In genomic region chr10:22805304-22805703, GRCh38 we compare ENCODE assay signal across 9 cellular contexts.
DNase-seq lines count a peak whose midpoint lies in the region; ATAC-seq, FAIRE-seq and TF ChIP-seq lines count a peak whose summit lies in the region.
"Had no signal": no experiment of that assay in that cellular context is flagged by ENCODE, and none has a peak within 500 bp of the region (broad histone marks: within the 10 kb centered on the region; RNA-seq: fewer than 3 reads in every experiment).

No MANE protein-coding gene starts in this region.

- H3K4me1 Mint-ChIP-seq in CD4-positive, alpha-beta memory T cell = no peaks in the 10 kb centered on the region

- no peaks in the 10 kb centered on the region for H4K20me1 ChIP-seq in K562 (replicated peaks; ENCODE audit: control insufficient read depth, insufficient read depth, low read length)

- H3K4me3 ChIP-seq in K562 (no peak overlapping the region), mesendoderm (ENCODE audit: low read length) (no peak overlapping the region)
- no peak overlapping the region for H3K4me3 ChIP-seq in CD4-positive, alpha-beta memory T cell (ENCODE audit: low read length in 2 of 2)
- H3K4me3 ChIP-seq: skin epidermis had no signal

- FAIRE-seq in K562 (lab: Jason Lieb, UNC) = no peak

- peaks cover 0 to 3% (median 0%) of the 10 kb centered on the region in 8 donors for H3K9me3 Mint-ChIP-seq in CD4-positive, alpha-beta memory T cell

- no peak overlapping the region for H3K9ac ChIP-seq in K562 (ENCODE audit: insufficient read depth in 1 of 2, low read depth in 2 of 2, low read length in 2 of 2)
- H3K9ac ChIP-seq in mesendoderm (ENCODE audit: low read length) = no peak overlapping the region

- no peak overlapping the region for H2BK5ac ChIP-seq in mesendoderm (ENCODE audit: low read length)

- no peak overlapping the region for H2BK15ac ChIP-seq in mesendoderm (replicated peaks; ENCODE audit: low read depth)

- H2BK120ac ChIP-seq in mesendoderm (ENCODE audit: low read depth, low read length) = no peak overlapping the region

- H2AK5ac ChIP-seq in mesendoderm (ENCODE audit: low read length) = no peak overlapping the region

- H3K36me3 Mint-ChIP-seq in CD4-positive, alpha-beta memory T cell = no peaks in the 10 kb centered on the region

- DNase-seq in DMS153 treated with DMSO at 0.1 percent for 48 hours (lab: John Stamatoyannopoulos, UW; ENCODE audit: unreplicated experiment) = peak; percentile 15
- DNase-seq in NCI-H2029 (lab: John Stamatoyannopoulos, UW) = peak; percentile 62
- peak in 1 of 4 experiments; percentile 10 for DNase-seq in K562 (ENCODE audit: extremely low read depth in 1 of 4, low spot score in 3 of 4)
- DNase-seq in mesendoderm = peak; percentile 22
- DNase-seq in stimulated activated CD4-positive, alpha-beta T cell treated with anti-CD3 and anti-CD28 coated beads, Interleukin-12 subunit alpha, Interleukin-12 subunit beta, amount 100 ng/mL, for 4 hours = no peak
- DNase-seq in GOT3 (lab: John Stamatoyannopoulos, UW) = no peak
- no peak for DNase-seq in CD4-positive, alpha-beta memory T cell

- H3K27ac Mint-ChIP-seq in CD4-positive, alpha-beta memory T cell = no peak overlapping the region

- no peak overlapping the region for H2AFZ ChIP-seq in K562 (ENCODE audit: low read depth, low read length)

- no peak for TF ChIP-seq RAD21 in K562 (CRISPR knock-in tag; conservative IDR thresholded peaks at IDR 0.05 in 1 of 2, IDR thresholded peaks at IDR 0.05 in 1 of 2)

- no peak overlapping the region for H3K4me2 ChIP-seq in K562 (ENCODE audit: insufficient read depth, low read length)
- H3K4me2 ChIP-seq in mesendoderm (ENCODE audit: low read length) = no peak overlapping the region

- TF ChIP-seq CTCF in K562 (IDR thresholded peaks at IDR 0.05 in 2 of 3, conservative IDR thresholded peaks at IDR 0.05 in 1 of 3; ENCODE audit: insufficient read depth in 2 of 3, low read depth in 1 of 3, low read length in 3 of 3) = no peak

- H3K79me2 ChIP-seq in K562 (ENCODE audit: control insufficient read depth, insufficient read depth, low read length) (no peaks in the 10 kb centered on the region), mesendoderm (ENCODE audit: control insufficient read depth, insufficient read depth, low read length) (no peaks in the 10 kb centered on the region)

- no peak overlapping the region for H3K23ac ChIP-seq in mesendoderm (ENCODE audit: low read length)

- peaks cover 0 to 2% of the 10 kb centered on the region in 2 donors for H3K27me3 Mint-ChIP-seq in CD4-positive, alpha-beta memory T cell

- intact Hi-C loops in K562 (cut with micrococcal nuclease) = no loop called here
- intact Hi-C loops in CD4-positive, alpha-beta memory T cell (cut with micrococcal nuclease) = no loop called here

- no TSS peak for BruUV-seq in K562 (replicated peaks; lab: Mats Ljungman, UMichigan)

- H4K5ac ChIP-seq in mesendoderm (ENCODE audit: low read length) = no peak overlapping the region

- H3K36me3 ChIP-seq in K562 (ENCODE audit: control insufficient read depth, insufficient read depth, low read length) (no peaks in the 10 kb centered on the region), mesendoderm (ENCODE audit: control insufficient read depth, insufficient read depth, low read length) (no peaks in the 10 kb centered on the region)
- no peaks in the 10 kb centered on the region for H3K36me3 ChIP-seq in CD4-positive, alpha-beta memory T cell (ENCODE audit: insufficient read depth, low read length)

- no peak overlapping the region for H3K18ac ChIP-seq in mesendoderm (ENCODE audit: low read length)

- no peaks in the 10 kb centered on the region for H3K79me1 ChIP-seq in mesendoderm (ENCODE audit: low read length)

- no peak overlapping the region for H4K8ac ChIP-seq in mesendoderm (ENCODE audit: low read depth, low read length)

- TF ChIP-seq POLR2A in K562 (conservative IDR thresholded peaks at IDR 0.05) = no peak
- no peak for TF ChIP-seq POLR2A in GM18505 (IDR thresholded peaks at IDR 0.05; ENCODE audit: borderline replicate concordance, extremely low read depth, insufficient read depth, insufficient read length)

- no peak overlapping the region for H3K56ac ChIP-seq in mesendoderm (ENCODE audit: low read length)

- ATAC-seq in K562 (no peak), GM18505 (IDR thresholded peaks at IDR 0.05; ENCODE audit: unreplicated experiment) (no peak)

- no peak overlapping the region for H3K4me3 Mint-ChIP-seq in CD4-positive, alpha-beta memory T cell

- TF ChIP-seq EP300 in K562 (IDR thresholded peaks at IDR 0.05; ENCODE audit: low read length) = no peak

- in situ Hi-C loops in K562 (cut with MboI) = no loop called here

- WGBS in K562 (ENCODE audit: insufficient coverage, low coverage, missing lambda C conversion rate) = 13% methylated on average over 4 of the region's 4 CpGs
- WGBS in mesendoderm (ENCODE audit: extremely low coverage, insufficient coverage, low lambda C conversion rate) = no CpG with 5 or more reads among the region's 4 CpGs

- no peaks in the 10 kb centered on the region for H3K4me1 ChIP-seq in K562 (replicated peaks in 1 of 2; ENCODE audit: control insufficient read depth in 2 of 2, insufficient read depth in 2 of 2, low read length in 2 of 2)
- no peaks in the 10 kb centered on the region for H3K4me1 ChIP-seq in mesendoderm (ENCODE audit: control insufficient read depth, low read depth, low read length)
- H3K4me1 ChIP-seq in CD4-positive, alpha-beta memory T cell (ENCODE audit: insufficient read depth, low read length) = no peaks in the 10 kb centered on the region

- CTCF ChIA-PET in K562 (lab: Yijun Ruan, JAX; ENCODE audit: low intra/inter-chr PET ratio) = no interaction called here
- CTCF ChIA-PET in CD4-positive, alpha-beta memory T cell (lab: Charles Lee; ENCODE audit: partially characterized antibody) = no interaction called here

- H3K9me3 ChIP-seq in K562 (replicated peaks; ENCODE audit: control insufficient read depth, insufficient read depth, low read depth, low read length) = no peaks in the 10 kb centered on the region
- no peaks in the 10 kb centered on the region for H3K9me3 ChIP-seq in CD4-positive, alpha-beta memory T cell (ENCODE audit: control insufficient read depth in 1 of 2, low read length in 2 of 2)

- POLR2A ChIA-PET in K562 (lab: Yijun Ruan, JAX) = no interaction called here
- POLR2A ChIA-PET in CD4-positive, alpha-beta memory T cell (lab: Charles Lee; ENCODE audit: partially characterized antibody) = no interaction called here

- no peaks in the 10 kb centered on the region for H3K9me1 ChIP-seq in K562 (ENCODE audit: control insufficient read depth, insufficient read depth, low read length)

- H3K27me3 ChIP-seq in K562 (ENCODE audit: control insufficient read depth in 2 of 2, insufficient read depth in 2 of 2, low read length in 2 of 2) (no peaks in the 10 kb centered on the region), mesendoderm (ENCODE audit: insufficient read depth, low read length, poor library complexity) (no peaks in the 10 kb centered on the region)
- H3K27me3 ChIP-seq in CD4-positive, alpha-beta memory T cell (ENCODE audit: insufficient read depth, low read length) = no peaks in the 10 kb centered on the region

- no peak overlapping the region for H3K4ac ChIP-seq in mesendoderm (ENCODE audit: low read depth, low read length)

- H3K27ac ChIP-seq in K562 (ENCODE audit: extremely low read depth, low read depth, low read length) (no peak overlapping the region), mesendoderm (ENCODE audit: low read depth, low read length) (no peak overlapping the region)
- H3K27ac ChIP-seq in CD4-positive, alpha-beta memory T cell (ENCODE audit: low read depth, low read length) = no peak overlapping the region
- H3K27ac ChIP-seq: skin epidermis had no signal

TF ChIP-seq in K562, 482 proteins besides CTCF, POLR2A, EP300 and RAD21 (continues in another document):
- TF ChIP-seq ZNF699 (CRISPR knock-in tag; IDR thresholded peaks at IDR 0.05; ENCODE audit: insufficient replicate concordance) = no peak
- TF ChIP-seq KDM2B (CRISPR knock-in tag; IDR thresholded peaks at IDR 0.05) = no peak
- no peak for TF ChIP-seq HINFP (tag; conservative IDR thresholded peaks at IDR 0.05; ENCODE audit: low read depth)
- TF ChIP-seq CREB5 (CRISPR knock-in tag; IDR thresholded peaks at IDR 0.05) = no peak
- no peak for TF ChIP-seq ZBTB9 (CRISPR knock-in tag; IDR thresholded peaks at IDR 0.05)
- TF ChIP-seq TEAD1 (CRISPR knock-in tag; IDR thresholded peaks at IDR 0.05) = no peak
- no peak for TF ChIP-seq BACH1 (tag; IDR thresholded peaks at IDR 0.05)
- TF ChIP-seq NCOA1 (IDR thresholded peaks at IDR 0.05; ENCODE audit: low read depth) = no peak

Comparison
In these comparisons a context has a peak if more than half of its experiments do, and no peak if none do; other contexts are left out.
1. DNase-seq: peak in DMS153 treated with DMSO at 0.1 percent for 48 hours (single experiment), NCI-H2029 (single experiment) and mesendoderm (single experiment); none in stimulated activated CD4-positive, alpha-beta T cell treated with anti-CD3 and anti-CD28 coated beads, Interleukin-12 subunit alpha, Interleukin-12 subunit beta, amount 100 ng/mL, for 4 hours (single experiment), GOT3 (single experiment) and CD4-positive, alpha-beta memory T cell (0 of 5).